In the genomic region with DNA sequence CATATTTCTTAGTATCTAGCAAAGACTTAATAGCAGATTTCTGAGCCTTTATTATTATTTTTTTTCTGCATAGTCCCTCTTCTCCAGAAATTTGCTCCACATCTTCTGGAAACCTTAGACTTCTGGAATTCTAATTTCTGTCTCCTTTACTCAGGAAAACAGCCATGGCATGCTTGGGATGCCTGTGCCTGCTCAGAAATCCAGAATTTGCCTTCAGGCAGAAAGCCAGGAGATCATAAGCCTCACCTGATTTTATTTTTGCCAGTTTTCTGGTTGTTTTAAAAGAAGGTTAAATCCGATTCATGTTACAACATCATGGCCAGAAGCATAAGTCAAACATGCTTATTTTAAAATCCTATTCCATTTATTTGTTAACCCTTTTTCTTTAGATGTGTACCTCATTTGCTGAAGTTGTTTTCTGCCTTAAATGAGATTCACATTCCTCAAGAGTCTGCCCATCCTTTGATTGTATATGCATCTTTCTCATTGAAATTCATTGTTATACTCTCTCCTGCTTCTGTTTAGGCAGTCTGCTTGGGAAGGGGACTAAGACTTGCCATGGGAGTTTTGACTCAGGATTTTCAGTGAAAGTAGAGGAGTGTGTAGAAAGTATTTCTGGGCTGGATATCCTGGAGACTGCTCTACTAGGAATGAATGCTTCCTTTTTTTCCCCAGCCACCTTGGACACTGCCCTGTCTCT, we compare ENCODE assay signal across 24 cellular contexts. TPM values are rescaled to one million over a fixed set of nuclear protein-coding genes. Genes with fewer than 3 reads are reported as not detected.
A peak's percentile ranks its signal among the peaks of the same experiment; 100 is the strongest.
DNase-seq lines count a peak whose midpoint lies in the region; TF ChIP-seq lines count a peak whose summit lies in the region.
"Had no signal": no experiment of that assay in that cellular context is flagged by ENCODE, and none has a peak within 500 bp of the region (broad histone marks: within the 10 kb centered on the region; RNA-seq: fewer than 3 reads in every experiment).

No MANE protein-coding gene starts in this region.

- H3K27me3 ChIP-seq in breast epithelium, result no peaks in the 10 kb centered on the region
- H3K27me3 ChIP-seq in mammary epithelial cell (ENCODE audit: insufficient read depth, low read length), result no peaks in the 10 kb centered on the region
- no peaks in the 10 kb centered on the region for H3K27me3 ChIP-seq in subcutaneous abdominal adipose tissue (ENCODE audit: control insufficient read depth in 5 of 5, insufficient read depth in 4 of 5, low read length in 5 of 5)
- H3K27me3 ChIP-seq: BLaER1, SJSA1 had no signal

- H3K79me2 ChIP-seq in mammary epithelial cell (ENCODE audit: insufficient read depth, low read length), result peaks cover 52% of the 10 kb centered on the region

- no TSS peak for BruUV-seq in MCF 10A (replicated peaks; lab: Mats Ljungman, UMichigan)
- no TSS peak for BruUV-seq in mammary epithelial cell (replicated peaks; lab: Mats Ljungman, UMichigan)

- H3K4me1 Mint-ChIP-seq in MCF 10A (ENCODE audit: insufficient read depth, unreplicated experiment), result peaks cover 38% of the 10 kb centered on the region

- H3K36me3 ChIP-seq in breast epithelium (no peaks in the 10 kb centered on the region), mammary epithelial cell (ENCODE audit: insufficient read depth, low read length) (no peaks in the 10 kb centered on the region), subcutaneous abdominal adipose tissue (ENCODE audit: control insufficient read depth in 5 of 5, insufficient read depth in 5 of 5, low read length in 5 of 5) (peaks cover 6 to 29% (median 24%) of the 10 kb centered on the region in 5 donors)
- H3K36me3 ChIP-seq: HAP-1 had no signal

- no peak for TF ChIP-seq POLR2A in breast epithelium (IDR thresholded peaks at IDR 0.05)

- no peaks in the 10 kb centered on the region for H3K4me1 ChIP-seq in breast epithelium
- peaks cover 34% of the 10 kb centered on the region for H3K4me1 ChIP-seq in mammary epithelial cell (ENCODE audit: insufficient read depth, low read length)
- peaks cover 0 to 41% (median 25%) of the 10 kb centered on the region in 5 donors for H3K4me1 ChIP-seq in subcutaneous abdominal adipose tissue (ENCODE audit: control insufficient read depth in 5 of 5, insufficient read depth in 5 of 5, low read length in 5 of 5)

- intact Hi-C loops in breast epithelium (cut with DNase I; ENCODE audit: low total_unique reads), result no loop called here
- intact Hi-C loops in MCF 10A (cut with micrococcal nuclease), result no loop called here
- intact Hi-C loops in mammary epithelial cell (cut with micrococcal nuclease), result no loop called here

- H3K9me3 ChIP-seq in breast epithelium (no peaks in the 10 kb centered on the region), mammary epithelial cell (replicated peaks; ENCODE audit: insufficient read depth, low read length) (no peaks in the 10 kb centered on the region), subcutaneous abdominal adipose tissue (ENCODE audit: control insufficient read depth in 5 of 5, low read length in 5 of 5) (no peaks in the 10 kb centered on the region)
- H3K9me3 ChIP-seq: SJSA1 had no signal

- CTCF ChIA-PET in MCF 10A (lab: Yijun Ruan, JAX) (no interaction called here), mammary epithelial cell (lab: Charles Lee; ENCODE audit: low non-redundant PET) (no interaction called here)

- POLR2A ChIA-PET in MCF 10A (lab: Yijun Ruan, JAX), result interaction anchor here (0.7 kb wide), 1 partner anchor 32 kb away, joined by 4 read pairs; no protein-coding TSS in a partner anchor

- dilution Hi-C loops in mammary epithelial cell (cut with HindIII; ENCODE audit: low sequenced_read_pairs), result no loop called here

- H3K4me2 ChIP-seq in mammary epithelial cell (ENCODE audit: insufficient read depth, low read depth, low read length), result peak overlapping the region; percentile 25
- H3K4me2 ChIP-seq: BLaER1, KMS-11 had no signal

- H3K4me3 ChIP-seq in breast epithelium, result no peak overlapping the region
- no peak overlapping the region for H3K4me3 ChIP-seq in mammary epithelial cell (replicated peaks in 1 of 3; ENCODE audit: insufficient read depth in 1 of 3, low read depth in 2 of 3, low read length in 3 of 3)
- H3K4me3 ChIP-seq in subcutaneous abdominal adipose tissue (ENCODE audit: low read depth in 1 of 5, low read length in 5 of 5), result no peak overlapping the region
- H3K4me3 ChIP-seq: BLaER1, HAP-1, SJSA1 had no signal

- TF ChIP-seq CTCF in breast epithelium (IDR thresholded peaks at IDR 0.05) (no peak), MCF 10A (IDR thresholded peaks at IDR 0.05; ENCODE audit: unreplicated experiment) (no peak), mammary epithelial cell (conservative IDR thresholded peaks at IDR 0.05 in 1 of 2, IDR thresholded peaks at IDR 0.05 in 1 of 2; ENCODE audit: extremely low read depth in 1 of 2, insufficient read depth in 1 of 2, low read depth in 1 of 2, low read length in 2 of 2) (no peak)

- no peak overlapping the region for H2AFZ ChIP-seq in mammary epithelial cell (ENCODE audit: low read depth, low read length)

- 18% methylated on average over 1 of the region's 1 CpG for WGBS in mammary epithelial cell (ENCODE audit: low coverage, missing lambda C conversion rate)

- no peak overlapping the region for H3K9ac ChIP-seq in mammary epithelial cell (ENCODE audit: insufficient read depth, low read length)
- H3K9ac ChIP-seq in subcutaneous abdominal adipose tissue (ENCODE audit: low read length in 5 of 5), result no peak overlapping the region
- H3K9ac ChIP-seq: BLaER1, KMS-11 had no signal

- peak overlapping the region; percentile 15 to 43 for H3K27ac ChIP-seq in breast epithelium
- H3K27ac ChIP-seq in mammary epithelial cell (ENCODE audit: insufficient read depth, low read depth, low read length), result peak overlapping the region; percentile 17
- peak overlapping the region; percentile 2 for H3K27ac ChIP-seq in subcutaneous abdominal adipose tissue (ENCODE audit: low read depth, low read length)
- H3K27ac ChIP-seq: 22Rv1, BLaER1, KMS-11, SJSA1 had no signal

- no peaks in the 10 kb centered on the region for H3K27me3 Mint-ChIP-seq in MCF 10A (ENCODE audit: insufficient read depth, unreplicated experiment)
- H3K27me3 Mint-ChIP-seq: CD4-positive, alpha-beta T cell had no signal

- H3K4me3 Mint-ChIP-seq in MCF 10A (ENCODE audit: unreplicated experiment), result no peak overlapping the region
- H3K4me3 Mint-ChIP-seq: CD4-positive, alpha-beta T cell had no signal

- no peak for DNase-seq in breast epithelium (ENCODE audit: low spot score in 2 of 2)
- DNase-seq in MCF 10A (ENCODE audit: unreplicated experiment), result no peak
- DNase-seq in mammary epithelial cell, result no peak
- peak; percentile 68 for DNase-seq in islet precursor cell
- DNase-seq in NCI-H446 (lab: John Stamatoyannopoulos, UW), result no peak
- no peak for DNase-seq in DMS53 treated with DMSO at 0.1 percent for 48 hours (lab: John Stamatoyannopoulos, UW; ENCODE audit: unreplicated experiment)
- no peak for DNase-seq in D341Med (ENCODE audit: low spot score)
- DNase-seq: ACHN; CD4-positive, alpha-beta T cell; COR-L47; MV-4-11; NCI-H1105 treated with DMSO at 0.1 percent for 48 hours; NCI-H2081; NCI-H2171; NCI-H345; NCI-H524 treated with DMSO at 0.1 percent for 48 hours; NCI-H82; OCI-M1 had no signal

- no peaks in the 10 kb centered on the region for H4K20me1 ChIP-seq in mammary epithelial cell (ENCODE audit: insufficient read depth, low read length)
- H4K20me1 ChIP-seq: BLaER1 had no signal

- peaks cover 13% of the 10 kb centered on the region for H3K36me3 Mint-ChIP-seq in MCF 10A (ENCODE audit: insufficient read depth, unreplicated experiment)

- in situ Hi-C loops in mammary epithelial cell (cut with MboI; ENCODE audit: low sequenced_read_pairs in 2 of 2), result no loop called here

- no peaks in the 10 kb centered on the region for H3K9me3 Mint-ChIP-seq in MCF 10A (ENCODE audit: unreplicated experiment)
- H3K9me3 Mint-ChIP-seq: CD4-positive, alpha-beta T cell had no signal

- no peak overlapping the region for H3K27ac Mint-ChIP-seq in MCF 10A (ENCODE audit: low read depth, unreplicated experiment)
- H3K27ac Mint-ChIP-seq: CD4-positive, alpha-beta T cell had no signal

RNA-seq across cellular contexts. Expression of a gene that starts 37.1 kb away (rescaled TPM):
- total RNA-seq in breast epithelium (10 to 100 TPM; 19.0 to 56.6 (median 30.7) TPM), MCF 10A (2022) (13.7 and 18.6 TPM in 2 replicates), mammary epithelial cell (10 to 100 TPM; 15.9 to 17.0 TPM)
- 13.7 TPM for polyA plus RNA-seq in mammary epithelial cell
- 24.2 TPM for polyA minus RNA-seq in mammary epithelial cell
